9 cellular contexts compared by ENCODE assay signal in the genomic region with DNA sequence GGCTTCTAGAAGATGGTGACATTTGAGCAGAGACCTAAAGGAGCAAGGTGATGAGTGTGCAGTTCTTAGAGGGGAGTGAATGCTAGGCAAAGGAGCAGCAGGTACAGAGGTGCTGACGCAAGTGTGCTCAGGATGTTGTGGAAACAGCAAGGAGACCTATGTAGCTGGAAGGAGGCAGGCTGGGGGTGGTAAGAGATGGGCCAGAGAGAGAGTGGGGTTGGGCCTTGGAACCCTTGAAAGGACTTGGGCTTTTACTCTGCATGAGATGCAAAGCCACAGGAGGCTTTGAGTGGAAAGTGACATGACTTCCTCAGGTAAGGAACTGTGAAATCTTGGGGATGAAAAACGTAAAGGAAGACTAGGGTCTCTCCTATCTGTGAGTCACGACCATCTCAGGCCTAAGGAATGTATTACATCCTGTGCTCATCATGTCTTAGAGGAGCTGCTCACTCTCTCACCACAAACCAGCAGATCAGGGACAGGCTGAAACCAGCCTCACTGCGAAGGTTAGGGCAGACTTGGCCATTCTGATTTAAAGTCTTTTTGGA.
DNase-seq lines count a peak whose midpoint lies in the region; ATAC-seq and TF ChIP-seq lines count a peak whose summit lies in the region.
"Had no signal": no experiment of that assay in that cellular context is flagged by ENCODE, and none has a peak within 500 bp of the region (broad histone marks: within the 10 kb centered on the region; RNA-seq: fewer than 3 reads in every experiment).

No MANE protein-coding gene starts in this region.

- H3K4me1 Mint-ChIP-seq in activated CD4-positive, alpha-beta memory T cell treated with anti-CD3 and anti-CD28 coated beads for 36 hours (ENCODE audit: low read depth) = peaks cover 68% of the 10 kb centered on the region

- H3K27ac Mint-ChIP-seq in activated CD4-positive, alpha-beta memory T cell treated with anti-CD3 and anti-CD28 coated beads for 36 hours = peak overlapping the region; percentile 93
- H3K27ac Mint-ChIP-seq: WTC11 had no signal

- intact Hi-C loops in activated CD4-positive, alpha-beta memory T cell treated with anti-CD3 and anti-CD28 coated beads for 36 hours (cut with micrococcal nuclease) = no loop called here

- peak; percentile 40 for ATAC-seq in GM21447 (IDR thresholded peaks at IDR 0.05; ENCODE audit: unreplicated experiment)
- ATAC-seq in HG03520 (IDR thresholded peaks at IDR 0.05; ENCODE audit: unreplicated experiment) = no peak
- ATAC-seq: WTC11 had no signal

- no peaks in the 10 kb centered on the region for H3K9me3 Mint-ChIP-seq in activated CD4-positive, alpha-beta memory T cell treated with anti-CD3 and anti-CD28 coated beads for 36 hours

- in situ Hi-C loops in ACHN (cut with HindIII; ENCODE audit: low pct_ligation_motif_present, low pct_unique_long_range_greater_than_20kb, low sequenced_read_pairs) = no loop called here

- peak overlapping the region; percentile 17 for H3K4me3 Mint-ChIP-seq in activated CD4-positive, alpha-beta memory T cell treated with anti-CD3 and anti-CD28 coated beads for 36 hours
- H3K4me3 Mint-ChIP-seq: WTC11 had no signal

- no peak overlapping the region for H3K4me3 ChIP-seq in fibroblast of villous mesenchyme (ENCODE audit: low read depth, low read length)

- H3K36me3 Mint-ChIP-seq in activated CD4-positive, alpha-beta memory T cell treated with anti-CD3 and anti-CD28 coated beads for 36 hours = peaks cover 25% of the 10 kb centered on the region
- H3K36me3 Mint-ChIP-seq: WTC11 had no signal

- CTCF ChIA-PET in activated CD4-positive, alpha-beta memory T cell treated with anti-CD3 and anti-CD28 coated beads for 36 hours (lab: Charles Lee) = interaction anchor here (1.0 to 3.7 kb wide), 6 partner anchors 10 to 29 kb away, joined by 3 to 13 read pairs (median 4); no protein-coding TSS in a partner anchor

- POLR2A ChIA-PET in activated CD4-positive, alpha-beta memory T cell treated with anti-CD3 and anti-CD28 coated beads for 36 hours (lab: Charles Lee) = interaction anchor here (0.6 to 5.7 kb wide), 10 partner anchors 12 to 48 kb away, joined by 3 to 30 read pairs (median 8); no protein-coding TSS in a partner anchor

- DNase-seq in ACHN (peak; percentile 92), fibroblast of villous mesenchyme (ENCODE audit: low read depth) (peak; percentile 90), KG1 (lab: John Stamatoyannopoulos, UW) (no peak), NCI-H2107 (lab: John Stamatoyannopoulos, UW) (no peak), SK-N-DZ (ENCODE audit: low spot score) (no peak)
- DNase-seq in activated CD4-positive, alpha-beta memory T cell treated with anti-CD3 and anti-CD28 coated beads for 36 hours = peak; percentile 58

- no peaks in the 10 kb centered on the region for H3K27me3 Mint-ChIP-seq in activated CD4-positive, alpha-beta memory T cell treated with anti-CD3 and anti-CD28 coated beads for 36 hours

- TF ChIP-seq CTCF in fibroblast of villous mesenchyme (IDR thresholded peaks at IDR 0.05; ENCODE audit: insufficient read depth, low read depth, low read length) = no peak

Comparison
In these comparisons a context has a peak if more than half of its experiments do, and no peak if none do; other contexts are left out.
1. DNase-seq: peak in ACHN (single experiment), activated CD4-positive, alpha-beta memory T cell treated with anti-CD3 and anti-CD28 coated beads for 36 hours (single experiment) and fibroblast of villous mesenchyme (single experiment); none in KG1 (single experiment), NCI-H2107 (single experiment) and SK-N-DZ (single experiment).